ENCODE assay signal across 2 cellular contexts in genomic region chr20:38159949-38160756, GRCh38.
TF ChIP-seq lines count a peak whose summit lies in the region.

No MANE protein-coding gene starts in this region.

TF ChIP-seq in IMR-90, 13 proteins besides CTCF, POLR2A, EP300 and RAD21:
- no peak for TF ChIP-seq MXI1 (IDR thresholded peaks at IDR 0.05; ENCODE audit: borderline replicate concordance, low read depth, low read length)
- no peak for TF ChIP-seq CHD1 (IDR thresholded peaks at IDR 0.05; ENCODE audit: low read depth, low read length)
- no peak for TF ChIP-seq USF2 (IDR thresholded peaks at IDR 0.05; ENCODE audit: low read depth, low read length)
- no peak for TF ChIP-seq MAZ (IDR thresholded peaks at IDR 0.05; ENCODE audit: borderline replicate concordance, low read depth, low read length)
- TF ChIP-seq RCOR1 (IDR thresholded peaks at IDR 0.05; ENCODE audit: insufficient replicate concordance, low read length) = no peak
- no peak for TF ChIP-seq ELK1 (IDR thresholded peaks at IDR 0.05; ENCODE audit: borderline replicate concordance, low read depth, low read length)
- no peak for TF ChIP-seq RFX5 (IDR thresholded peaks at IDR 0.05; ENCODE audit: low read depth, low read length)
- TF ChIP-seq SMC3 (IDR thresholded peaks at IDR 0.05; ENCODE audit: low read depth, low read length) = no peak
- no peak for TF ChIP-seq FOS (IDR thresholded peaks at IDR 0.05; ENCODE audit: low read depth, low read length)
- TF ChIP-seq BHLHE40 (IDR thresholded peaks at IDR 0.05; ENCODE audit: low read depth, low read length) = no peak
- no peak for TF ChIP-seq CEBPB (IDR thresholded peaks at IDR 0.05; ENCODE audit: low read depth, low read length)
- no peak for TF ChIP-seq NFE2L2 (IDR thresholded peaks at IDR 0.05; ENCODE audit: low read depth, low read length)
- no peak for TF ChIP-seq MAFK (IDR thresholded peaks at IDR 0.05; ENCODE audit: low read depth, low read length)

TF ChIP-seq in K562, 482 proteins besides CTCF, POLR2A, EP300 and RAD21 (continues in another document):
- TF ChIP-seq ERF (CRISPR knock-in tag; IDR thresholded peaks at IDR 0.05) (0 out of 2 replicates have a peak, but pooled peaks have one; percentile 9), HMGXB4 (CRISPR knock-in tag; IDR thresholded peaks at IDR 0.05) (no peak), NFRKB (IDR thresholded peaks at IDR 0.05; ENCODE audit: low read depth) (no peak), PHB (CRISPR knock-in tag; IDR thresholded peaks at IDR 0.05) (no peak), EP400 (IDR thresholded peaks at IDR 0.05) (0 out of 2 replicates have a peak, but pooled peaks have one; percentile 34), STAT5A (IDR thresholded peaks at IDR 0.05; ENCODE audit: borderline replicate concordance, low read length) (peak; percentile 69), KAT7 (CRISPR knock-in tag; IDR thresholded peaks at IDR 0.05; ENCODE audit: borderline replicate concordance) (peak; percentile 92), GTF2A2 (tag; IDR thresholded peaks at IDR 0.05) (no peak), ZNF282 (CRISPR knock-in tag; IDR thresholded peaks at IDR 0.05) (no peak), TGIF2 (CRISPR knock-in tag; IDR thresholded peaks at IDR 0.05) (no peak), KDM2B (CRISPR knock-in tag; IDR thresholded peaks at IDR 0.05) (no peak), MTA2 (IDR thresholded peaks at IDR 0.05; ENCODE audit: low read depth) (peak; percentile 59; the same call in 1 of the 2 replicates), CHAMP1 (IDR thresholded peaks at IDR 0.05) (no peak), ZNF263 (CRISPR knock-in tag; IDR thresholded peaks at IDR 0.05; ENCODE audit: borderline replicate concordance) (no peak), TFAM (CRISPR knock-in tag; conservative IDR thresholded peaks at IDR 0.05) (no peak), SNIP1 (IDR thresholded peaks at IDR 0.05; ENCODE audit: low read depth) (no peak), ARID3A (IDR thresholded peaks at IDR 0.05; ENCODE audit: borderline replicate concordance, low read depth, low read length) (peak; percentile 52; the same call in 1 of the 2 replicates), ETS2 (tag; IDR thresholded peaks at IDR 0.05; ENCODE audit: borderline replicate concordance, poor library complexity, severe bottlenecking) (no peak), RBM25 (IDR thresholded peaks at IDR 0.05; ENCODE audit: low read depth, low read length, severe bottlenecking) (peak; percentile 99), ZNF561 (CRISPR knock-in tag; conservative IDR thresholded peaks at IDR 0.05) (no peak), SMARCE1 (IDR thresholded peaks at IDR 0.05) (peak; percentile 81), ZNF133 (CRISPR knock-in tag; IDR thresholded peaks at IDR 0.05) (no peak), HNRNPUL1 (IDR thresholded peaks at IDR 0.05; ENCODE audit: low read length) (no peak), ZBTB7A (IDR thresholded peaks at IDR 0.05; ENCODE audit: borderline replicate concordance, control insufficient read depth, low read depth, low read length) (peak; percentile 54; the same call in 1 of the 2 replicates), NBN (IDR thresholded peaks at IDR 0.05; ENCODE audit: low read depth) (no peak), NCOA1 (IDR thresholded peaks at IDR 0.05; ENCODE audit: low read depth) (peak; percentile 11; the same call in 1 of the 2 replicates), SPI1 (IDR thresholded peaks at IDR 0.05; ENCODE audit: borderline replicate concordance, low read depth, low read length) (no peak), BCOR (IDR thresholded peaks at IDR 0.05) (peak; percentile 99), TARDBP (IDR thresholded peaks at IDR 0.05) (no peak; the same call in 1 of the 2 replicates), ELK1 (CRISPR knock-in tag; IDR thresholded peaks at IDR 0.05) (no peak), RBM39 (optimal IDR thresholded peaks at IDR 0.05; ENCODE audit: low read depth, low read length) (peak; percentile 69), ZNF512 (tag; IDR thresholded peaks at IDR 0.05) (no peak), HNRNPL (IDR thresholded peaks at IDR 0.05; ENCODE audit: low read depth, low read length) (no peak), TRIM25 (IDR thresholded peaks at IDR 0.05; ENCODE audit: borderline replicate concordance) (no peak), EGR1 (conservative IDR thresholded peaks at IDR 0.05) (0 out of 2 replicates have a peak, but pooled peaks have one; percentile 8), ZBED1 (IDR thresholded peaks at IDR 0.05) (no peak), ZNF146 (CRISPR knock-in tag; IDR thresholded peaks at IDR 0.05; ENCODE audit: unreplicated experiment) (no peak), PRDM10 (IDR thresholded peaks at IDR 0.05; ENCODE audit: partially characterized antibody) (peak; percentile 23), HLTF (IDR thresholded peaks at IDR 0.05) (no peak), E4F1 (CRISPR knock-in tag; IDR thresholded peaks at IDR 0.05; ENCODE audit: borderline replicate concordance) (no peak), RBM17 (IDR thresholded peaks at IDR 0.05; ENCODE audit: borderline replicate concordance, low read depth, low read length) (no peak)
